13 cellular contexts compared by ENCODE assay signal in the genomic region with DNA sequence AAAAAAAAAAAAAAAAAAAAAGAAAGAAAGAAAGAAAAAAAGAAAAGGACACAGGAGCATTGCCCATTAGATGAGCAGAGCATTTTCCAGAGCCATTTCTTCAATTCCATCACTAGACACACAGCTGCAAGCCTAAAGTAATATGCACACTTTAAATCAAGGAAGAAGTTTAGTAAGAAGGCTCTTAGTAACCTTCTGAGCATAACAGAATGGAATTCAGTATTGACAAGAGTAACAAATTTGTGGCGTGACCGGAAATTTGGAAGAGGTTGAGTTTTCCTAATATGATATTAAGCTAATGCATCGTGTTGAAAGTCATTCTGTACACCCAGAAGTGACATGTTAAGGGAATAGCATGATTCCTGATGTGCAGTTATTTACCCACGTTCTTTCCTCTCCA. TPM values are rescaled to one million over a fixed set of nuclear protein-coding genes. Genes with fewer than 3 reads are reported as not detected.
DNase-seq lines count a peak whose midpoint lies in the region; ATAC-seq, FAIRE-seq and TF ChIP-seq lines count a peak whose summit lies in the region.
"Had no signal": no experiment of that assay in that cellular context is flagged by ENCODE, and none has a peak within 500 bp of the region (broad histone marks: within the 10 kb centered on the region; RNA-seq: fewer than 3 reads in every experiment).

No MANE protein-coding gene starts in this region.

- H3K4me1 ChIP-seq in foreskin keratinocyte = peaks cover 66% of the 10 kb centered on the region

- H3K27ac ChIP-seq in angular gyrus (ENCODE audit: low read depth, low read length) (peak overlapping the region; percentile 96), foreskin keratinocyte (peak overlapping the region; percentile 44)
- H3K27ac ChIP-seq: HL-60 had no signal

- FAIRE-seq in H54 (lab: Jason Lieb, UNC) = no peak

- ATAC-seq in foreskin keratinocyte = peak; percentile 10

- TF ChIP-seq POLR2A in H54 (IDR thresholded peaks at IDR 0.05; ENCODE audit: low read depth, low read length) = no peak

- peak; percentile 71 for DNase-seq in ELR (ENCODE audit: low read depth)
- peak in 1 of 2 donors; percentile 61 for DNase-seq in foreskin keratinocyte
- DNase-seq in superior temporal gyrus (ENCODE audit: extremely low spot score) = peak; percentile 58
- DNase-seq in medulla oblongata (ENCODE audit: extremely low spot score) = no peak
- DNase-seq in H54 (ENCODE audit: insufficient read length, low spot score) = no peak
- DNase-seq in NCI-H69 (lab: John Stamatoyannopoulos, UW) = no peak
- no peak for DNase-seq in COLO829 (ENCODE audit: low spot score)
- DNase-seq: activated CD4-positive, alpha-beta T cell treated with anti-CD3 and anti-CD28 coated beads, Interleukin-2, amount 50 U/mL, for 1 hour; COR-L47; NCI-H2227 treated with DMSO at 0.1 percent for 48 hours; T-helper 9 cell had no signal

- TF ChIP-seq CTCF in foreskin keratinocyte (conservative IDR thresholded peaks at IDR 0.05) = no peak

- H3K27me3 ChIP-seq in foreskin keratinocyte = no peaks in the 10 kb centered on the region

RNA-seq across cellular contexts. Expression of a gene that starts 35.3 kb away (rescaled TPM):
- total RNA-seq in foreskin keratinocyte = 23.8 and 32.1 TPM in 2 replicates
- 7.8 and 9.3 TPM in 2 replicates for polyA plus RNA-seq in foreskin keratinocyte

Comparison
In these comparisons a context has a peak if more than half of its experiments do, and no peak if none do; other contexts are left out.
1. DNase-seq: peak in ELR (single experiment) and superior temporal gyrus (single experiment); none in medulla oblongata (single experiment), H54 (single experiment), NCI-H69 (single experiment) and COLO829 (single experiment).